In the genomic region with DNA sequence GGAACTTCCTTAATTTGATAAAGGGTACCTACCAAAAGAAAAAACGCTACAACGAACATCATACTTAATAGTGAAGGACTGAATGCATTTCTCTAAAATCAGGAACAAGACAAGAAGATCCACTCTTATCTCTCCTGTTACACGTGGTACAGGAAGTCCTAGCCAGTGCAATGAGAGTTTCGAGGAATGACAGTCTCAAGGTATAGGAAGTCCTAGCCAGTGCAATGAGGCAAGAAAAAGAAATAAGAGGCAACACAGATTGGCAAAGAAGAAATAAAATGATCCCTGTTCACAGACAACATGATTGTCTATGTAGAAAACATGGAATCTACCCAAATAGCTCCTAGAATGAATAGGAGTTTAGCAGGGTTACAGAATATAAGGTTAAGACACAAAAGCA, we compare ENCODE assay signal across 27 cellular contexts.
"Had no signal": no experiment of that assay in that cellular context is flagged by ENCODE, and none has a peak within 500 bp of the region (broad histone marks: within the 10 kb centered on the region; RNA-seq: fewer than 3 reads in every experiment).

No MANE protein-coding gene starts in this region.

- H3K27ac ChIP-seq: colonic mucosa, epithelial cell of prostate, esophagus squamous epithelium, gastrocnemius medialis, heart right ventricle, left lung, lower lobe of right lung had no signal

- H3K4me3 ChIP-seq: colonic mucosa, esophagus squamous epithelium, gastrocnemius medialis, heart right ventricle, left lung, lower lobe of right lung, mucosa of descending colon had no signal

- H3K4me1 Mint-ChIP-seq: naive B cell had no signal

- FAIRE-seq: endometrium, islet of Langerhans, keratinocyte had no signal

- ATAC-seq: effector memory CD8-positive, alpha-beta T cell; esophagus mucosa; gastrocnemius medialis; heart right ventricle; left cardiac atrium; left lung; left ventricle myocardium superior; lower lobe of right lung; mucosa of descending colon had no signal

- H3K36me3 Mint-ChIP-seq: mesothelial cell of epicardium had no signal

- H3K36me3 ChIP-seq: colonic mucosa, esophagus squamous epithelium, gastrocnemius medialis, heart right ventricle, left lung, lower lobe of right lung had no signal

- DNase-seq: cortex of kidney; effector CD8-positive, alpha-beta T cell; effector memory CD8-positive, alpha-beta T cell; endodermal cell; erythroblast; esophagus squamous epithelium; foreskin fibroblast; foreskin melanocyte; gastrocnemius medialis; glutamatergic neuron; heart right ventricle; hippocampal formation; left cardiac atrium; left lung; left ventricle myocardium superior; lower lobe of right lung; mesenchymal stem cell; mucosa of descending colon; naive B cell had no signal

- H3K4me1 ChIP-seq: colonic mucosa, esophagus squamous epithelium, gastrocnemius medialis, heart right ventricle, left lung, lower lobe of right lung had no signal

- H3K9me3 ChIP-seq: colonic mucosa, esophagus squamous epithelium, gastrocnemius medialis had no signal

- H3K27ac Mint-ChIP-seq: dendritic cell treated with granulocyte-macrophage colony-stimulating factor and Interleukin-4, amounts not matched to agents 40 ng/mL and 50 ng/mL, for 4 days; effector memory CD8-positive, alpha-beta T cell; endodermal cell; mesothelial cell of epicardium; naive B cell had no signal

- H3K4me3 Mint-ChIP-seq: dendritic cell treated with granulocyte-macrophage colony-stimulating factor and Interleukin-4, amounts not matched to agents 40 ng/mL and 50 ng/mL, for 4 days; effector memory CD8-positive, alpha-beta T cell; endodermal cell; mesothelial cell of epicardium; naive B cell had no signal

- H3K9me3 Mint-ChIP-seq: dendritic cell treated with granulocyte-macrophage colony-stimulating factor and Interleukin-4, amounts not matched to agents 40 ng/mL and 50 ng/mL, for 4 days; effector memory CD8-positive, alpha-beta T cell had no signal
